ENCODE assay signal across 1 cellular context in genomic region chr15:84500165-84500889, GRCh38.
TF ChIP-seq lines count a peak whose summit lies in the region.

No MANE protein-coding gene starts in this region.

TF ChIP-seq in HepG2, 621 proteins besides CTCF, POLR2A, EP300 and RAD21:
- TF ChIP-seq ZFX (CRISPR knock-in tag; IDR thresholded peaks at IDR 0.05; ENCODE audit: low read depth), result 0 out of 2 replicates have a peak, but pooled peaks have one; percentile 20
- peak; percentile 36 for TF ChIP-seq ZNF687 (CRISPR knock-in tag; IDR thresholded peaks at IDR 0.05)
- TF ChIP-seq UBTF (CRISPR knock-in tag; IDR thresholded peaks at IDR 0.05), result peak; percentile 51; the same call in 1 of the 2 replicates
- TF ChIP-seq PHF8 (CRISPR knock-in tag; IDR thresholded peaks at IDR 0.05), result 0 out of 2 replicates have a peak, but pooled peaks have one; percentile 22
TF ChIP-seq in HepG2: peak in this region for 4; not testable (repeated sequence) for 617.
